ENCODE assay signal across 1 cellular context in the genomic region with DNA sequence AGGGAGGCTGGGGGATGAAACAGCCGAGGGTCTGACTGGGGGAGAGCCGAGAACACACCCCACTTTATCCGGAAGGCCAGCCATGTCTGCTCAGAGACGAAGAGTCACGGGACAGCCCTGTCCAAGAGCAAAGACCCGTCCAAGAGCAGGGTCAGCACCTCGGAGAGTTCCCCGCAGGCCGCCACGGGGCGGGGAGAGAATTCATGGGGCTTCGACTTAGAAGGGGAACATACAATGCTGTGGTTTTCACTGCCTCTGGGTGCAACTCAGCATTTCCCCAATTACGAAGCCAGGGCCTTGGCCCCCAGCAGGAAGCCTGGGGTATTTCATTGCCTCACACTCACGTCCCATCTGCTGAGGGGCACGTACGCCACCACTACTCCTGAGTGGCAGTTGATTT.
TF ChIP-seq lines count a peak whose summit lies in the region.

No MANE protein-coding gene starts in this region.

TF ChIP-seq in IMR-90, 13 proteins besides CTCF, POLR2A, EP300 and RAD21 (continued from another document):
- TF ChIP-seq, protein P1, sequence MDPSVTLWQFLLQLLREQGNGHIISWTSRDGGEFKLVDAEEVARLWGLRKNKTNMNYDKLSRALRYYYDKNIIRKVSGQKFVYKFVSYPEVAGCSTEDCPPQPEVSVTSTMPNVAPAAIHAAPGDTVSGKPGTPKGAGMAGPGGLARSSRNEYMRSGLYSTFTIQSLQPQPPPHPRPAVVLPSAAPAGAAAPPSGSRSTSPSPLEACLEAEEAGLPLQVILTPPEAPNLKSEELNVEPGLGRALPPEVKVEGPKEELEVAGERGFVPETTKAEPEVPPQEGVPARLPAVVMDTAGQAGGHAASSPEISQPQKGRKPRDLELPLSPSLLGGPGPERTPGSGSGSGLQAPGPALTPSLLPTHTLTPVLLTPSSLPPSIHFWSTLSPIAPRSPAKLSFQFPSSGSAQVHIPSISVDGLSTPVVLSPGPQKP (IDR thresholded peaks at IDR 0.05; ENCODE audit: borderline replicate concordance, low read depth, low read length), result no peak
- no peak for TF ChIP-seq MAFK (IDR thresholded peaks at IDR 0.05; ENCODE audit: low read depth, low read length)
- TF ChIP-seq CHD1 (IDR thresholded peaks at IDR 0.05; ENCODE audit: low read depth, low read length), result no peak
- no peak for TF ChIP-seq CEBPB (IDR thresholded peaks at IDR 0.05; ENCODE audit: low read depth, low read length)
- no peak for TF ChIP-seq NFE2L2 (IDR thresholded peaks at IDR 0.05; ENCODE audit: low read depth, low read length)
- TF ChIP-seq, protein P2, sequence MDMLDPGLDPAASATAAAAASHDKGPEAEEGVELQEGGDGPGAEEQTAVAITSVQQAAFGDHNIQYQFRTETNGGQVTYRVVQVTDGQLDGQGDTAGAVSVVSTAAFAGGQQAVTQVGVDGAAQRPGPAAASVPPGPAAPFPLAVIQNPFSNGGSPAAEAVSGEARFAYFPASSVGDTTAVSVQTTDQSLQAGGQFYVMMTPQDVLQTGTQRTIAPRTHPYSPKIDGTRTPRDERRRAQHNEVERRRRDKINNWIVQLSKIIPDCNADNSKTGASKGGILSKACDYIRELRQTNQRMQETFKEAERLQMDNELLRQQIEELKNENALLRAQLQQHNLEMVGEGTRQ (IDR thresholded peaks at IDR 0.05; ENCODE audit: low read depth, low read length), result peak; percentile 17; the same call in 1 of the 2 replicates
- peak; percentile 48; the same call in 1 of the 2 replicates for TF ChIP-seq MXI1 (IDR thresholded peaks at IDR 0.05; ENCODE audit: borderline replicate concordance, low read depth, low read length)
- TF ChIP-seq BHLHE40 (IDR thresholded peaks at IDR 0.05; ENCODE audit: low read depth, low read length), result peak; percentile 42
- peak; percentile 42 for TF ChIP-seq RCOR1 (IDR thresholded peaks at IDR 0.05; ENCODE audit: insufficient replicate concordance, low read length)
- TF ChIP-seq RFX5 (IDR thresholded peaks at IDR 0.05; ENCODE audit: low read depth, low read length), result no peak
- no peak for TF ChIP-seq FOS (IDR thresholded peaks at IDR 0.05; ENCODE audit: low read depth, low read length)
- TF ChIP-seq MAZ (IDR thresholded peaks at IDR 0.05; ENCODE audit: borderline replicate concordance, low read depth, low read length), result peak; percentile 38; the same call in 1 of the 2 replicates
TF ChIP-seq in IMR-90: peak in this region for 5.
